9 cellular contexts compared by ENCODE assay signal in genomic region chr3:148309390-148310035, GRCh38.
A peak's percentile ranks its signal among the peaks of the same experiment; 100 is the strongest.
DNase-seq lines count a peak whose midpoint lies in the region; ATAC-seq and TF ChIP-seq lines count a peak whose summit lies in the region.
"Had no signal": no experiment of that assay in that cellular context is flagged by ENCODE, and none has a peak within 500 bp of the region (broad histone marks: within the 10 kb centered on the region; RNA-seq: fewer than 3 reads in every experiment).

No MANE protein-coding gene starts in this region.

- no peaks in the 10 kb centered on the region for H3K9me3 ChIP-seq in stomach
- H3K9me3 ChIP-seq in gastrocnemius medialis, result no peaks in the 10 kb centered on the region

- no peak overlapping the region for H3K4me3 ChIP-seq in fibroblast of mammary gland (ENCODE audit: control insufficient read depth, low read depth, low read length)
- H3K4me3 ChIP-seq in stomach, result no peak overlapping the region
- H3K4me3 ChIP-seq in gastrocnemius medialis, result no peak overlapping the region

- H3K4me1 ChIP-seq in stomach (no peaks in the 10 kb centered on the region), gastrocnemius medialis (no peaks in the 10 kb centered on the region)

- WGBS in stomach, 5 donors, result 30 to 46% (median 36%) methylated on average over 4 of the region's 4 CpGs

- no peak overlapping the region for H3K27ac ChIP-seq in stomach
- no peak overlapping the region for H3K27ac ChIP-seq in gastrocnemius medialis
- H3K27ac ChIP-seq: epithelial cell of prostate had no signal

- H3K27me3 ChIP-seq in stomach (no peaks in the 10 kb centered on the region), gastrocnemius medialis (no peaks in the 10 kb centered on the region)

- no peak for TF ChIP-seq EP300 in stomach (IDR thresholded peaks at IDR 0.05)

- intact Hi-C loops in stomach (cut with DNase I; ENCODE audit: low total_unique reads) (no loop called here), gastrocnemius medialis (cut with DNase I; ENCODE audit: low total_unique reads) (loop anchor here (5.0 kb wide), 1 partner anchor 638 kb away; no protein-coding TSS in a partner anchor)

- TF ChIP-seq CTCF in fibroblast of mammary gland (conservative IDR thresholded peaks at IDR 0.05; ENCODE audit: control insufficient read depth, insufficient read depth, low read depth, low read length) (peak; percentile 89), stomach (IDR thresholded peaks at IDR 0.05) (peak in 4 of 7 experiments; percentile 16 to 45 (median 32)), gastrocnemius medialis (IDR thresholded peaks at IDR 0.05 in 4 of 5, conservative IDR thresholded peaks at IDR 0.05 in 1 of 5) (peak in 2 of 5 experiments; percentile 38 to 46)

- DNase-seq in NCI-H82 (lab: John Stamatoyannopoulos, UW) (peak; percentile 76), NCI-H82 treated with DMSO at 0.1 percent for 48 hours (lab: John Stamatoyannopoulos, UW; ENCODE audit: unreplicated experiment) (no peak), RPMI7951 (ENCODE audit: low read depth) (peak; percentile 37), fibroblast of mammary gland (ENCODE audit: low read depth) (peak; percentile 63), stomach (no peak), gastrocnemius medialis (no peak)

- H3K36me3 ChIP-seq in stomach (no peaks in the 10 kb centered on the region), gastrocnemius medialis (no peaks in the 10 kb centered on the region)

- in situ Hi-C loops in gastrocnemius medialis (cut with MboI; ENCODE audit: low sequenced_read_pairs in 4 of 4), result no loop called here

- ATAC-seq in GM21367 (IDR thresholded peaks at IDR 0.05; ENCODE audit: unreplicated experiment), result peak; percentile 92
- peak; percentile 75 for ATAC-seq in HG03457 (IDR thresholded peaks at IDR 0.05; ENCODE audit: unreplicated experiment)
- no peak for ATAC-seq in gastrocnemius medialis

- no peak for TF ChIP-seq POLR2A in stomach (IDR thresholded peaks at IDR 0.05)
- TF ChIP-seq POLR2A in gastrocnemius medialis (IDR thresholded peaks at IDR 0.05), result no peak

Comparison
In these comparisons a context has a peak if more than half of its experiments do, and no peak if none do; other contexts are left out.
1. DNase-seq: peak in NCI-H82 (single experiment), RPMI7951 (single experiment) and fibroblast of mammary gland (single experiment); none in NCI-H82 treated with DMSO at 0.1 percent for 48 hours (single experiment), stomach (single experiment) and gastrocnemius medialis (0 of 2).
2. ATAC-seq: peak in GM21367 (single experiment) and HG03457 (single experiment); none in gastrocnemius medialis (0 of 2).